Comparison of ENCODE assay signal across 5 cellular contexts in the genomic region with DNA sequence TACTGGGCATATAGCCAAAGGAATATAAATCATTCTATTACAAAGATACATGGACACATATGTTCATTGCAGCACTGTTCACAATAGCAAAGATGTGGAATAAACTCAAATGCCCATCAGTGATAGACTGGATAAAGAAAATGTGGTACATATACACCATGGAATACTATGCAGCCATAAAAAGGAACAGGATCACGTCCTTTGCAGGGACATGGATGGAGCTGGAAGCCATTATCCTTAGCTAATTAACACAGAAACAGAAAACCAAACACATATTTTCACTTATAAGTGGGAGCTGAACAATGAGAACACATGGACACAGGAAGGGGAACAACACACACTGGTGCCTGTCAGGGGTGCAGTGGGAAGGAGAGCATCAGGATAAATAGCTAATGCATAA. TPM values are rescaled to one million over a fixed set of nuclear protein-coding genes. Genes with fewer than 3 reads are reported as not detected.
"Had no signal": no experiment of that assay in that cellular context is flagged by ENCODE, and none has a peak within 500 bp of the region (broad histone marks: within the 10 kb centered on the region; RNA-seq: fewer than 3 reads in every experiment).

No MANE protein-coding gene starts in this region.

RNA-seq across cellular contexts. Expression of a gene that starts 30.6 kb away (rescaled TPM):
- total RNA-seq: HFFc6 had no signal

RNA-seq across cellular contexts. Expression of a gene that starts 59.6 kb away (rescaled TPM):
- total RNA-seq: GM23338, H1, H7, H9 had no signal
- polyA plus RNA-seq: GM23338 had no signal
